ENCODE assay signal across 8 cellular contexts in the genomic region with DNA sequence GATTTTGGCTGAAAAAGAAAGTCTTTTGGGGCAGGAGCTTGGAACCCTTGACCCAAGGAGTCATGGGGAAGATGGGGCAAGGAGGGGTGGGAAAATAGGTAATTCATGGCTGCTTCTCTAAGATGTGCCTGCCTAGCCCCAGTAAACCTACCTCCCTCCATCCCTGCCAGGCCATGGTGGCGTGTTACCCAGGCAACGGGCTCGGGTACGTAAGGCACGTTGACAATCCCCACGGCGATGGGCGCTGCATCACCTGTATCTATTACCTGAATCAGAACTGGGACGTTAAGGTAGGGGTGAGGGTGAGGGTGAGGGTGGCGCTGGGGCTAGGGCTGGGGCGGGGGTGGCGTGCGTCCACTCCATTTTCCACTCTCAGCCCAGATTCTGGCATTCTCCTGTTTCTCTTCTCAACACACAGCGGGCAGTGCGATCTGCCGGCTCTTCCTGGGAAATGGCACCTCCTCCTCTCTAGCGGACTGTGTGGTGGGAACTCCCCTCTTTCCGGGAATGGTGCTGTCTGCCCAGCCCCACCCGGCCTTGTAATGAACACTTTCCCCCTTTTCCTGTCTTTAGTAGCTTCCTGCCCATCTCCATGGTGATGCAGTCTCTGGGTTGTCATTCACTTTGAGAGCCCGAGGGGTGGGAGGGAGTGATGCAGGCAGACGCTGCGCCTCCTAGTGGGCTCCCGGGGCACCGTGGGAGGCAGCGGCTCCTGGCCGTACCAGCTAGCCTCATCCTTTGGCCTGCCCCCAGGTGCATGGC. TPM values are rescaled to one million over a fixed set of nuclear protein-coding genes. Genes with fewer than 3 reads are reported as not detected.
DNase-seq lines count a peak whose midpoint lies in the region; ATAC-seq and TF ChIP-seq lines count a peak whose summit lies in the region.

No MANE protein-coding gene starts in this region.

- no peaks in the 10 kb centered on the region for H3F3A ChIP-seq in neural cell (ENCODE audit: insufficient read depth, low read length, poor library complexity, severe bottlenecking)

- ATAC-seq in foreskin keratinocyte (peak; percentile 83), HG03565 (IDR thresholded peaks at IDR 0.05; ENCODE audit: unreplicated experiment) (no peak)
- peak; percentile 61 for ATAC-seq in stimulated activated naive CD8-positive, alpha-beta T cell treated with anti-CD3 and anti-CD28 coated beads, Interleukin-15, Interleukin-2, amounts not matched to agents 100 U/mL and 50 U/mL, for 24 hours

- H3K27ac ChIP-seq in HEK293 (ENCODE audit: extremely low read depth, low read depth, low read length), result peak overlapping the region; percentile 67
- H3K27ac ChIP-seq in foreskin keratinocyte, result peak overlapping the region; percentile 34
- H3K27ac ChIP-seq in neural cell (ENCODE audit: low read length), result peak overlapping the region; percentile 85

- no peak overlapping the region for H2AFZ ChIP-seq in neural cell (ENCODE audit: low read depth, low read length)

- DNase-seq in AG10803 (ENCODE audit: low read depth) (peak; percentile 93), SHP77 (lab: John Stamatoyannopoulos, UW) (peak; percentile 76 to 89), foreskin keratinocyte (peak; percentile 89 to 96)
- DNase-seq in activated naive CD4-positive, alpha-beta T cell treated with Interleukin-2 at 50 U/mL for 16 hours, result peak; percentile 79
- peak; percentile 89 for DNase-seq in stimulated activated naive CD8-positive, alpha-beta T cell treated with anti-CD3 and anti-CD28 coated beads, Interleukin-15, Interleukin-2, amounts not matched to agents 100 U/mL and 50 U/mL, for 24 hours

- peak overlapping the region; percentile 36 for H3K4me2 ChIP-seq in neural cell (ENCODE audit: low read length)

- H3K4me3 ChIP-seq in AG10803 (ENCODE audit: low read length), result peak overlapping the region; percentile 9
- no peak overlapping the region for H3K4me3 ChIP-seq in HEK293 (ENCODE audit: low read depth, low read length)
- H3K4me3 ChIP-seq in neural cell (ENCODE audit: low read length), result peak overlapping the region; percentile 92

- CTCF ChIA-PET in HEK293 (lab: Yijun Ruan, JAX), result interaction anchor here (0.5 to 5.6 kb wide), 60 partner anchors 9 to 1119 kb away, joined by 3 to 77 read pairs (median 4); a partner anchor contains a TSS

- H3K36me3 ChIP-seq in HEK293 (ENCODE audit: control insufficient read depth in 2 of 2, insufficient read depth in 1 of 2, low read length in 2 of 2) (peaks cover 36 to 71% of the 10 kb centered on the region in 2 experiments), neural cell (ENCODE audit: insufficient read depth, low read length) (peaks cover 3% of the 10 kb centered on the region)

- H3K27me3 ChIP-seq in foreskin keratinocyte, result no peaks in the 10 kb centered on the region
- no peaks in the 10 kb centered on the region for H3K27me3 ChIP-seq in neural cell (ENCODE audit: insufficient read depth, low read depth, low read length)

- no peaks in the 10 kb centered on the region for H3K9me2 ChIP-seq in neural cell (ENCODE audit: insufficient read depth, low read length)

- peak; percentile 82 for TF ChIP-seq EP300 in neural cell (conservative IDR thresholded peaks at IDR 0.05; ENCODE audit: poor library complexity, severe bottlenecking)

- POLR2A ChIA-PET in HEK293 (lab: Yijun Ruan, JAX), result interaction anchor here (0.5 to 8.6 kb wide), 23 partner anchors 8 to 612 kb away, joined by 3 to 86 read pairs (median 5); a partner anchor contains a TSS

- H4K20me1 ChIP-seq in neural cell (ENCODE audit: insufficient read depth), result peaks cover 10% of the 10 kb centered on the region

- H3K4me1 ChIP-seq in HEK293 (ENCODE audit: control insufficient read depth, insufficient read depth, low read length) (peaks cover 67% of the 10 kb centered on the region), foreskin keratinocyte (peaks cover 20% of the 10 kb centered on the region)

- H3K9ac ChIP-seq in neural cell (ENCODE audit: low read length), result peak overlapping the region; percentile 59

- TF ChIP-seq RAD21 in neural cell (conservative IDR thresholded peaks at IDR 0.05), result peak; percentile 75

- H3K9me3 ChIP-seq in HEK293 (ENCODE audit: control insufficient read depth, insufficient read depth, low read depth, low read length) (no peaks in the 10 kb centered on the region), neural cell (ENCODE audit: low read length) (no peaks in the 10 kb centered on the region)

- peaks cover 50% of the 10 kb centered on the region for H3K79me2 ChIP-seq in neural cell (replicated peaks; ENCODE audit: insufficient read depth, low read length)

- TF ChIP-seq CTCF in AG10803 (conservative IDR thresholded peaks at IDR 0.05; ENCODE audit: low read length), result peak; percentile 80
- TF ChIP-seq CTCF in HEK293 (tag by site-specific recombination; IDR thresholded peaks at IDR 0.05), result peak; percentile 97
- TF ChIP-seq CTCF in foreskin keratinocyte (conservative IDR thresholded peaks at IDR 0.05), result peak; percentile 99
- TF ChIP-seq CTCF in neural cell (IDR thresholded peaks at IDR 0.05; ENCODE audit: poor library complexity, severe bottlenecking), result peak; percentile 99

TF ChIP-seq in HEK293, 187 proteins besides CTCF, POLR2A, EP300 and RAD21 (continues in another document):
- TF ChIP-seq, protein P1, sequence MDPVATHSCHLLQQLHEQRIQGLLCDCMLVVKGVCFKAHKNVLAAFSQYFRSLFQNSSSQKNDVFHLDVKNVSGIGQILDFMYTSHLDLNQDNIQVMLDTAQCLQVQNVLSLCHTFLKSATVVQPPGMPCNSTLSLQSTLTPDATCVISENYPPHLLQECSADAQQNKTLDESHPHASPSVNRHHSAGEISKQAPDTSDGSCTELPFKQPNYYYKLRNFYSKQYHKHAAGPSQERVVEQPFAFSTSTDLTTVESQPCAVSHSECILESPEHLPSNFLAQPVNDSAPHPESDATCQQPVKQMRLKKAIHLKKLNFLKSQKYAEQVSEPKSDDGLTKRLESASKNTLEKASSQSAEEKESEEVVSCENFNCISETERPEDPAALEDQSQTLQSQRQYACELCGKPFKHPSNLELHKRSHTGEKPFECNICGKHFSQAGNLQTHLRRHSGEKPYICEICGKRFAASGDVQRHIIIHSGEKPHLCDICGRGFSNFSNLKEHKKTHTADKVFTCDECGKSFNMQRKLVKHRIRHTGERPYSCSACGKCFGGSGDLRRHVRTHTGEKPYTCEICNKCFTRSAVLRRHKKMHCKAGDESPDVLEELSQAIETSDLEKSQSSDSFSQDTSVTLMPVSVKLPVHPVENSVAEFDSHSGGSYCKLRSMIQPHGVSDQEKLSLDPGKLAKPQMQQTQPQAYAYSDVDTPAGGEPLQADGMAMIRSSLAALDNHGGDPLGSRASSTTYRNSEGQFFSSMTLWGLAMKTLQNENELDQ (tag by site-specific recombination; IDR thresholded peaks at IDR 0.05; ENCODE audit: low read depth), result no peak

TF ChIP-seq in neural cell, 6 proteins besides CTCF, POLR2A, EP300 and RAD21:
- TF ChIP-seq TAF1 (IDR thresholded peaks at IDR 0.05; ENCODE audit: low read depth) (no peak), POLR2AphosphoS5 (IDR thresholded peaks at IDR 0.05) (peak; percentile 68), MXI1 (conservative IDR thresholded peaks at IDR 0.05; ENCODE audit: poor library complexity, severe bottlenecking) (peak; percentile 72), SMC3 (conservative IDR thresholded peaks at IDR 0.05; ENCODE audit: poor library complexity) (peak; percentile 91)
- TF ChIP-seq, protein P2, sequence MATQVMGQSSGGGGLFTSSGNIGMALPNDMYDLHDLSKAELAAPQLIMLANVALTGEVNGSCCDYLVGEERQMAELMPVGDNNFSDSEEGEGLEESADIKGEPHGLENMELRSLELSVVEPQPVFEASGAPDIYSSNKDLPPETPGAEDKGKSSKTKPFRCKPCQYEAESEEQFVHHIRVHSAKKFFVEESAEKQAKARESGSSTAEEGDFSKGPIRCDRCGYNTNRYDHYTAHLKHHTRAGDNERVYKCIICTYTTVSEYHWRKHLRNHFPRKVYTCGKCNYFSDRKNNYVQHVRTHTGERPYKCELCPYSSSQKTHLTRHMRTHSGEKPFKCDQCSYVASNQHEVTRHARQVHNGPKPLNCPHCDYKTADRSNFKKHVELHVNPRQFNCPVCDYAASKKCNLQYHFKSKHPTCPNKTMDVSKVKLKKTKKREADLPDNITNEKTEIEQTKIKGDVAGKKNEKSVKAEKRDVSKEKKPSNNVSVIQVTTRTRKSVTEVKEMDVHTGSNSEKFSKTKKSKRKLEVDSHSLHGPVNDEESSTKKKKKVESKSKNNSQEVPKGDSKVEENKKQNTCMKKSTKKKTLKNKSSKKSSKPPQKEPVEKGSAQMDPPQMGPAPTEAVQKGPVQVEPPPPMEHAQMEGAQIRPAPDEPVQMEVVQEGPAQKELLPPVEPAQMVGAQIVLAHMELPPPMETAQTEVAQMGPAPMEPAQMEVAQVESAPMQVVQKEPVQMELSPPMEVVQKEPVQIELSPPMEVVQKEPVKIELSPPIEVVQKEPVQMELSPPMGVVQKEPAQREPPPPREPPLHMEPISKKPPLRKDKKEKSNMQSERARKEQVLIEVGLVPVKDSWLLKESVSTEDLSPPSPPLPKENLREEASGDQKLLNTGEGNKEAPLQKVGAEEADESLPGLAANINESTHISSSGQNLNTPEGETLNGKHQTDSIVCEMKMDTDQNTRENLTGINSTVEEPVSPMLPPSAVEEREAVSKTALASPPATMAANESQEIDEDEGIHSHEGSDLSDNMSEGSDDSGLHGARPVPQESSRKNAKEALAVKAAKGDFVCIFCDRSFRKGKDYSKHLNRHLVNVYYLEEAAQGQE (IDR thresholded peaks at IDR 0.05; ENCODE audit: borderline replicate concordance), result no peak

RNA-seq across cellular contexts. Expression of a gene that starts 7.6 kb away (rescaled TPM):
- 81.3 and 84.6 TPM in 2 replicates for total RNA-seq in foreskin keratinocyte
- 73.2 and 74.2 TPM in 2 replicates for polyA plus RNA-seq in foreskin keratinocyte
- polyA plus RNA-seq in neural cell, result 110 and 112 TPM in 2 replicates
- polyA minus RNA-seq in neural cell, result 112 and 117 TPM in 2 replicates

RNA-seq across cellular contexts. Expression of a gene that starts 28.5 kb away (rescaled TPM):
- total RNA-seq in foreskin keratinocyte, result 13.0 and 17.0 TPM in 2 replicates
- 25.7 and 33.1 TPM in 2 replicates for polyA plus RNA-seq in foreskin keratinocyte
- polyA plus RNA-seq in neural cell, result 66.0 and 76.2 TPM in 2 replicates
- 25.1 and 29.5 TPM in 2 replicates for polyA minus RNA-seq in neural cell

RNA-seq across cellular contexts. Expression of a gene that starts 31.2 kb away (rescaled TPM):
- 5.6 and 15.4 TPM in 2 replicates for total RNA-seq in foreskin keratinocyte
- 10.0 and 23.9 TPM in 2 replicates for polyA plus RNA-seq in foreskin keratinocyte
- 1.8 and 4.0 TPM in 2 replicates for polyA plus RNA-seq in neural cell
- not detected in 2 replicates for polyA minus RNA-seq in neural cell

RNA-seq across cellular contexts. Expression of a gene that starts 43.7 kb away (rescaled TPM):
- total RNA-seq in foreskin keratinocyte, result not detected in 2 replicates
- not detected in 2 replicates for polyA plus RNA-seq in foreskin keratinocyte
- polyA plus RNA-seq in neural cell, result not detected in 2 replicates
- polyA minus RNA-seq in neural cell, result not detected in 2 replicates

RNA-seq across cellular contexts. Expression of a gene that starts 55.6 kb away (rescaled TPM):
- total RNA-seq in foreskin keratinocyte, result 104 and 129 TPM in 2 replicates
- polyA plus RNA-seq in foreskin keratinocyte (121 and 130 TPM in 2 replicates), neural cell (29.9 and 37.9 TPM in 2 replicates)
- 14.4 and 19.2 TPM in 2 replicates for polyA minus RNA-seq in neural cell

Comparison
In these comparisons a context has a peak if more than half of its experiments do, and no peak if none do; other contexts are left out.
1. H3K27ac ChIP-seq: peak in every context shown above with its lines; median percentile 85 in neural cell; 67 in HEK293; 34 in foreskin keratinocyte.